Comparison of ENCODE assay signal across 1 cellular context in the genomic region with DNA sequence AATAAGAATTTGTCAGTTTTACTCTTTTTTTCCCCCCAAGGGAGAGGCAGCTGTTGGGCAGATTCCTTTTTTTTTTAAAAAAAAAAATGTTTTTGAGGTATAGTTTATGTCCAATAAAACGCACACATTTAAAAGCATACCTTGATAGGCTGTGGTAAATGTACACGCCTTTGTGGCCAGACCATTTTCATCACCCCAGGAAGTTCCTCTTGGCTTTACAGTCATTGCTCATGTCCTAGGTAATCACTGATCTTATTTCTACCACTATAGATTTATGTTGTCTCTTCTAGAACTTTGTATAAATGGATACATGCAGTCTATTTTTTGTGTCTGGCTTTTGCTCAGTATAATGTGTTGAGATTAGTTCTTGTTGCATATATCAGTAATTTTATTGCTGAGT.
TF ChIP-seq lines count a peak whose summit lies in the region.

No MANE protein-coding gene starts in this region.

TF ChIP-seq in A549, 52 proteins besides CTCF, POLR2A, EP300 and RAD21:
- TF ChIP-seq RCOR1 (IDR thresholded peaks at IDR 0.05; ENCODE audit: low read depth, low read length) (no peak), EHF (CRISPR knock-in tag; IDR thresholded peaks at IDR 0.05) (no peak), JUN (IDR thresholded peaks at IDR 0.05) (no peak), RARB (CRISPR knock-in tag; IDR thresholded peaks at IDR 0.05) (no peak), ESRRA (IDR thresholded peaks at IDR 0.05; ENCODE audit: borderline replicate concordance, low read length) (no peak), ZSCAN20 (CRISPR knock-in tag; IDR thresholded peaks at IDR 0.05) (no peak), ZNF302 (CRISPR knock-in tag; IDR thresholded peaks at IDR 0.05) (no peak), KDM5A (IDR thresholded peaks at IDR 0.05) (no peak)
- TF ChIP-seq, protein P1, sequence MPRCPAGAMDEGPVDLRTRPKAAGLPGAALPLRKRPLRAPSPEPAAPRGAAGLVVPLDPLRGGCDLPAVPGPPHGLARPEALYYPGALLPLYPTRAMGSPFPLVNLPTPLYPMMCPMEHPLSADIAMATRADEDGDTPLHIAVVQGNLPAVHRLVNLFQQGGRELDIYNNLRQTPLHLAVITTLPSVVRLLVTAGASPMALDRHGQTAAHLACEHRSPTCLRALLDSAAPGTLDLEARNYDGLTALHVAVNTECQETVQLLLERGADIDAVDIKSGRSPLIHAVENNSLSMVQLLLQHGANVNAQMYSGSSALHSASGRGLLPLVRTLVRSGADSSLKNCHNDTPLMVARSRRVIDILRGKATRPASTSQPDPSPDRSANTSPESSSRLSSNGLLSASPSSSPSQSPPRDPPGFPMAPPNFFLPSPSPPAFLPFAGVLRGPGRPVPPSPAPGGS (IDR thresholded peaks at IDR 0.05), result no peak
